8 cellular contexts compared by ENCODE assay signal in the genomic region with DNA sequence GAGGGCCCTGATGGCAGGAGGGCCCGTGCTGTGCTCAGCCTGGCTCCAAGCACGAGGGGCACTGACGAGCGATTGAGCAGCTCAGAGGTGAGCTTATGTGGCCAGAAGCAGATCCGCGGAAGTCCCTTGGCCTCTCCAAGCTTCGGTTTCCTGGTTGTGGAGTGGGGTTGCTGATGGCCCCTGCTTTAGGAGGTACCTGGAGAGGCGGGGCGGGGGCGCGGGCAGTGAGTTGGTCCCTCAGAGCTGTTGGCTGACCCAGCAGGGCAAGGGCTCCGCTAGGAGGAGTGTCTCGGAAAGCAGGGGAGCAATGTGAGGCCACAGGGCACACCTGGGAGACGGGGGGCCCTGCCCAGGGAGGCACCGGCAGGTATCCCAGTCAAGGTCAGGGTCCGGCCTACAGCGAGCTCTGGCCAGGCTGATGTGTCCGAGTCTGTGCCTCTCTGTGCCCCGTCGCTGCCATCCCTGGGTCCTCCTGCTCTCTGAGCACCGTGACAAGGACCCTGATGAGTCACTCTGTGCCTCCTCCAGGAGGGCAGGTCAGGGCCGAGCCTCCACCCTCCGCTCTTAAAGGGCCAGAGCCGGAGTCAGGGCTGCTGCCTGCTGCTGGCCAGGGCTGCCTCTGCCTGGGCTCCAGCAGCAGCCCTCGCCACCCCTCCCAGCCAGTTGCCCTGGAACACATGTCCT. TPM values are rescaled to one million over a fixed set of nuclear protein-coding genes. Genes with fewer than 3 reads are reported as not detected.
DNase-seq lines count a peak whose midpoint lies in the region; ATAC-seq and TF ChIP-seq lines count a peak whose summit lies in the region.

No MANE protein-coding gene starts in this region.

- H3K4me1 ChIP-seq in tibial nerve, result peaks cover 0 to 42% (median 5%) of the 10 kb centered on the region in 4 donors

- H3K27ac Mint-ChIP-seq in WTC11, result peak overlapping the region; percentile 52

- no peaks in the 10 kb centered on the region for H3K36me3 Mint-ChIP-seq in WTC11

- no peaks in the 10 kb centered on the region for H3K27me3 ChIP-seq in tibial nerve

- no peak for TF ChIP-seq CTCF in WTC11 (IDR thresholded peaks at IDR 0.05)
- TF ChIP-seq CTCF in tibial nerve (IDR thresholded peaks at IDR 0.05), result no peak

- POLR2A ChIA-PET in WTC11 (lab: Charles Lee), result interaction anchor here (0.5 kb wide), 1 partner anchor 74 kb away, joined by 3 read pairs; no protein-coding TSS in a partner anchor

- peak overlapping the region in 1 of 4 donors; percentile 12 for H3K4me3 ChIP-seq in tibial nerve

- CTCF ChIA-PET in WTC11 (lab: Charles Lee), result interaction anchor here (0.7 to 3.2 kb wide), 7 partner anchors 14 to 130 kb away, joined by 3 to 17 read pairs (median 4); no protein-coding TSS in a partner anchor

- peak overlapping the region in 3 of 4 donors; percentile 42 to 71 (median 43) for H3K27ac ChIP-seq in tibial nerve

- no peak for TF ChIP-seq POLR2A in tibial nerve (IDR thresholded peaks at IDR 0.05)

- no peaks in the 10 kb centered on the region for H3K9me3 ChIP-seq in tibial nerve

- ATAC-seq in Right ventricle myocardium inferior, result peak; percentile 37
- ATAC-seq in WTC11, result peak; percentile 85
- ATAC-seq in HG02938 (IDR thresholded peaks at IDR 0.05; ENCODE audit: unreplicated experiment), result no peak
- no peak for ATAC-seq in GM19351 (IDR thresholded peaks at IDR 0.05; ENCODE audit: unreplicated experiment)
- no peak for ATAC-seq in GM21529 (IDR thresholded peaks at IDR 0.05; ENCODE audit: unreplicated experiment)

- H3K4me1 Mint-ChIP-seq in WTC11, result peaks cover 31% of the 10 kb centered on the region

- 80 to 85% methylated on average over 15 to 21 of the region's 25 CpGs for WGBS in tibial nerve, 2 donors

- TF ChIP-seq EP300 in tibial nerve (IDR thresholded peaks at IDR 0.05), result no peak

- 0 out of 2 replicates have a peak overlapping the region, but pooled peaks have one; percentile 8 for H3K4me3 Mint-ChIP-seq in WTC11

- H3K36me3 ChIP-seq in tibial nerve, result no peaks in the 10 kb centered on the region

- H3K9me3 Mint-ChIP-seq in WTC11, result no peaks in the 10 kb centered on the region

- DNase-seq in Right ventricle myocardium inferior (ENCODE audit: missing footprints) (no peak), cardiac septum (ENCODE audit: low spot score) (no peak), WTC11 (ENCODE audit: low spot score) (peak; percentile 65), hepatic stellate cell (ENCODE audit: low spot score) (peak; percentile 95), tibial nerve (ENCODE audit: low spot score in 2 of 2) (no peak)

- no peaks in the 10 kb centered on the region for H3K27me3 Mint-ChIP-seq in WTC11 (ENCODE audit: low read depth)

- intact Hi-C loops in Right ventricle myocardium inferior (cut with DNase I) (no loop called here), cardiac septum (cut with DNase I) (no loop called here)

TF ChIP-seq in WTC11, 78 proteins besides CTCF, POLR2A, EP300 and RAD21:
- TF ChIP-seq JAZF1 (CRISPR knock-in tag; IDR thresholded peaks at IDR 0.05), result no peak
- TF ChIP-seq, protein P1, sequence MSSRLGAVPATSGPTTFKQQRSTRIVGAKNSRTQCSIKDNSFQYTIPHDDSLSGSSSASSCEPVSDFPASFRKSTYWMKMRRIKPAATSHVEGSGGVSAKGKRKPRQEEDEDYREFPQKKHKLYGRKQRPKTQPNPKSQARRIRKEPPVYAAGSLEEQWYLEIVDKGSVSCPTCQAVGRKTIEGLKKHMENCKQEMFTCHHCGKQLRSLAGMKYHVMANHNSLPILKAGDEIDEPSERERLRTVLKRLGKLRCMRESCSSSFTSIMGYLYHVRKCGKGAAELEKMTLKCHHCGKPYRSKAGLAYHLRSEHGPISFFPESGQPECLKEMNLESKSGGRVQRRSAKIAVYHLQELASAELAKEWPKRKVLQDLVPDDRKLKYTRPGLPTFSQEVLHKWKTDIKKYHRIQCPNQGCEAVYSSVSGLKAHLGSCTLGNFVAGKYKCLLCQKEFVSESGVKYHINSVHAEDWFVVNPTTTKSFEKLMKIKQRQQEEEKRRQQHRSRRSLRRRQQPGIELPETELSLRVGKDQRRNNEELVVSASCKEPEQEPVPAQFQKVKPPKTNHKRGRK (CRISPR knock-in tag; IDR thresholded peaks at IDR 0.05; ENCODE audit: borderline replicate concordance), result no peak
- TF ChIP-seq FOXP1 (CRISPR knock-in tag; IDR thresholded peaks at IDR 0.05; ENCODE audit: borderline replicate concordance), result 0 out of 2 replicates have a peak, but pooled peaks have one; percentile 32
- no peak for TF ChIP-seq RELA (CRISPR knock-in tag; IDR thresholded peaks at IDR 0.05; ENCODE audit: borderline replicate concordance)

RNA-seq across cellular contexts. Expression of a gene that starts 14.8 kb away (rescaled TPM):
- total RNA-seq in Right ventricle myocardium inferior (5.0 TPM), cardiac septum (14.3 TPM), WTC11 (2021) (31.8 to 32.6 TPM (median 32.4 TPM) in 3 replicates), tibial nerve (10 to 100 TPM in 2 of 4 donors, 1 to 10 TPM in 2; 5.7 to 10.7 (median 9.7) TPM)

Comparison
In these comparisons a context has a peak if more than half of its experiments do, and no peak if none do; other contexts are left out.
1. ATAC-seq: peak in Right ventricle myocardium inferior (single experiment) and WTC11 (single experiment); none in HG02938 (single experiment), GM19351 (single experiment) and GM21529 (single experiment).
2. DNase-seq: peak in WTC11 (single experiment) and hepatic stellate cell (single experiment); none in Right ventricle myocardium inferior (single experiment), cardiac septum (single experiment) and tibial nerve (0 of 2).